ENCODE assay signal across 11 cellular contexts in genomic region chr1:14946567-14947285, GRCh38.
DNase-seq lines count a peak whose midpoint lies in the region; FAIRE-seq and TF ChIP-seq lines count a peak whose summit lies in the region.
"Had no signal": no experiment of that assay in that cellular context is flagged by ENCODE, and none has a peak within 500 bp of the region (broad histone marks: within the 10 kb centered on the region; RNA-seq: fewer than 3 reads in every experiment).

No MANE protein-coding gene starts in this region.

- FAIRE-seq in keratinocyte (lab: Jason Lieb, UNC) = peak; percentile 94

- no peak overlapping the region for H3K4me3 Mint-ChIP-seq in MCF 10A (ENCODE audit: unreplicated experiment)
- H3K4me3 Mint-ChIP-seq in activated CD4-positive, alpha-beta memory T cell treated with anti-CD3 and anti-CD28 coated beads for 36 hours = no peak overlapping the region
- no peak overlapping the region for H3K4me3 Mint-ChIP-seq in activated naive CD4-positive, alpha-beta T cell treated with anti-CD3 and anti-CD28 coated beads, Interleukin-2, amount 10 ng/mL, durations not matched to agents 7 days and 5 days
- H3K4me3 Mint-ChIP-seq in activated naive CD4-positive, alpha-beta T cell treated with anti-CD3 and anti-CD28 coated beads for 36 hours = no peak overlapping the region

- TF ChIP-seq POLR2A in stomach (IDR thresholded peaks at IDR 0.05) = no peak

- H4K20me1 ChIP-seq in keratinocyte (ENCODE audit: control insufficient read depth, extremely low read depth, insufficient read depth, low read length) = no peaks in the 10 kb centered on the region

- H3K4me3 ChIP-seq in HEK293 (ENCODE audit: low read depth, low read length) (no peak overlapping the region), keratinocyte (ENCODE audit: control insufficient read depth in 2 of 3, extremely low read depth in 1 of 3, insufficient read depth in 2 of 3, low read depth in 1 of 3, low read length in 3 of 3) (peak overlapping the region; percentile 13 to 46 (median 37)), stomach (no peak overlapping the region)

- H3K27me3 ChIP-seq in keratinocyte (ENCODE audit: control insufficient read depth, extremely low read depth, insufficient read depth, low read length) (no peaks in the 10 kb centered on the region), stomach (no peaks in the 10 kb centered on the region)

- H3K27ac ChIP-seq in HEK293 (ENCODE audit: extremely low read depth, low read depth, low read length) (no peak overlapping the region), keratinocyte (ENCODE audit: control insufficient read depth, insufficient read depth, low read length) (peak overlapping the region; percentile 79), stomach (peak overlapping the region; percentile 7 to 83 (median 72))

- intact Hi-C loops in MCF 10A (cut with micrococcal nuclease) (no loop called here), stomach (cut with DNase I; ENCODE audit: low total_unique reads) (no loop called here)
- intact Hi-C loops in activated CD4-positive, alpha-beta memory T cell treated with anti-CD3 and anti-CD28 coated beads for 36 hours (cut with micrococcal nuclease) = no loop called here
- intact Hi-C loops in activated naive CD4-positive, alpha-beta T cell treated with anti-CD3 and anti-CD28 coated beads for 36 hours (cut with micrococcal nuclease) = no loop called here

- H3K36me3 Mint-ChIP-seq in MCF 10A (ENCODE audit: insufficient read depth, unreplicated experiment) = no peaks in the 10 kb centered on the region
- H3K36me3 Mint-ChIP-seq in activated CD4-positive, alpha-beta memory T cell treated with anti-CD3 and anti-CD28 coated beads for 36 hours = no peaks in the 10 kb centered on the region
- H3K36me3 Mint-ChIP-seq in activated naive CD4-positive, alpha-beta T cell treated with anti-CD3 and anti-CD28 coated beads, Interleukin-2, amount 10 ng/mL, durations not matched to agents 7 days and 5 days = no peaks in the 10 kb centered on the region
- H3K36me3 Mint-ChIP-seq in activated naive CD4-positive, alpha-beta T cell treated with anti-CD3 and anti-CD28 coated beads for 36 hours (ENCODE audit: low read depth) = no peaks in the 10 kb centered on the region

- H3K27ac Mint-ChIP-seq in MCF 10A (ENCODE audit: low read depth, unreplicated experiment) = no peak overlapping the region
- H3K27ac Mint-ChIP-seq in activated CD4-positive, alpha-beta memory T cell treated with anti-CD3 and anti-CD28 coated beads for 36 hours = no peak overlapping the region
- H3K27ac Mint-ChIP-seq in activated naive CD4-positive, alpha-beta T cell treated with anti-CD3 and anti-CD28 coated beads, Interleukin-2, amount 10 ng/mL, durations not matched to agents 7 days and 5 days = no peak overlapping the region
- H3K27ac Mint-ChIP-seq in activated naive CD4-positive, alpha-beta T cell treated with anti-CD3 and anti-CD28 coated beads for 36 hours = no peak overlapping the region

- peak overlapping the region; percentile 78 for H2AFZ ChIP-seq in keratinocyte (ENCODE audit: control insufficient read depth, low read length)

- H3K4me1 Mint-ChIP-seq in MCF 10A (ENCODE audit: insufficient read depth, unreplicated experiment) = no peaks in the 10 kb centered on the region
- H3K4me1 Mint-ChIP-seq in activated CD4-positive, alpha-beta memory T cell treated with anti-CD3 and anti-CD28 coated beads for 36 hours (ENCODE audit: low read depth) = no peaks in the 10 kb centered on the region
- H3K4me1 Mint-ChIP-seq in activated naive CD4-positive, alpha-beta T cell treated with anti-CD3 and anti-CD28 coated beads, Interleukin-2, amount 10 ng/mL, durations not matched to agents 7 days and 5 days = no peaks in the 10 kb centered on the region
- H3K4me1 Mint-ChIP-seq in activated naive CD4-positive, alpha-beta T cell treated with anti-CD3 and anti-CD28 coated beads for 36 hours (ENCODE audit: low read depth) = no peaks in the 10 kb centered on the region

- peak overlapping the region; percentile 77 for H3K4me2 ChIP-seq in keratinocyte (ENCODE audit: control insufficient read depth, extremely low read depth, insufficient read depth, low read depth, low read length)

- H3K36me3 ChIP-seq in HEK293 (ENCODE audit: control insufficient read depth in 2 of 2, insufficient read depth in 1 of 2, low read length in 2 of 2) (no peaks in the 10 kb centered on the region), keratinocyte (ENCODE audit: control insufficient read depth in 2 of 2, extremely low read depth in 1 of 2, insufficient read depth in 2 of 2, low read length in 2 of 2) (peaks cover 0 to 3% of the 10 kb centered on the region in 2 experiments), stomach (no peaks in the 10 kb centered on the region)

- CTCF ChIA-PET in HEK293 (lab: Yijun Ruan, JAX) = interaction anchor here (0.6 to 1.2 kb wide), 4 partner anchors 42 to 81 kb away, joined by 3 to 4 read pairs (median 4); no protein-coding TSS in a partner anchor
- CTCF ChIA-PET in MCF 10A (lab: Yijun Ruan, JAX) = no interaction called here
- CTCF ChIA-PET in activated CD4-positive, alpha-beta memory T cell treated with anti-CD3 and anti-CD28 coated beads for 36 hours (lab: Charles Lee) = no interaction called here
- CTCF ChIA-PET in activated naive CD4-positive, alpha-beta T cell treated with anti-CD3 and anti-CD28 coated beads, Interleukin-2, amount 10 ng/mL, durations not matched to agents 7 days and 5 days (lab: Charles Lee) = no interaction called here
- CTCF ChIA-PET in activated naive CD4-positive, alpha-beta T cell treated with anti-CD3 and anti-CD28 coated beads for 36 hours (lab: Charles Lee) = no interaction called here

- peaks cover 34% of the 10 kb centered on the region for H3K79me2 ChIP-seq in keratinocyte (ENCODE audit: control insufficient read depth, insufficient read depth, low read length)

- no peaks in the 10 kb centered on the region for H3K4me1 ChIP-seq in HEK293 (ENCODE audit: control insufficient read depth, insufficient read depth, low read length)
- peaks cover 29% of the 10 kb centered on the region for H3K4me1 ChIP-seq in keratinocyte (ENCODE audit: control insufficient read depth, extremely low read depth, insufficient read depth, low read length)
- H3K4me1 ChIP-seq in stomach = peaks cover 8 to 52% (median 29%) of the 10 kb centered on the region in 4 donors

- no TSS peak for BruUV-seq in MCF 10A (replicated peaks; lab: Mats Ljungman, UMichigan)

- WGBS in stomach, 5 donors = 55 to 66% (median 61%) methylated on average over 18 to 19 of the region's 19 CpGs

- POLR2A ChIA-PET in HEK293 (lab: Yijun Ruan, JAX) = no interaction called here
- POLR2A ChIA-PET in MCF 10A (lab: Yijun Ruan, JAX) = no interaction called here
- POLR2A ChIA-PET in activated CD4-positive, alpha-beta memory T cell treated with anti-CD3 and anti-CD28 coated beads for 36 hours (lab: Charles Lee) = no interaction called here

- H3K9me3 Mint-ChIP-seq in MCF 10A (ENCODE audit: unreplicated experiment) = no peaks in the 10 kb centered on the region
- no peaks in the 10 kb centered on the region for H3K9me3 Mint-ChIP-seq in activated CD4-positive, alpha-beta memory T cell treated with anti-CD3 and anti-CD28 coated beads for 36 hours
- H3K9me3 Mint-ChIP-seq in activated naive CD4-positive, alpha-beta T cell treated with anti-CD3 and anti-CD28 coated beads, Interleukin-2, amount 10 ng/mL, durations not matched to agents 7 days and 5 days = no peaks in the 10 kb centered on the region
- H3K9me3 Mint-ChIP-seq in activated naive CD4-positive, alpha-beta T cell treated with anti-CD3 and anti-CD28 coated beads for 36 hours = no peaks in the 10 kb centered on the region

- no peak for TF ChIP-seq CTCF in HEK293 (tag by site-specific recombination; IDR thresholded peaks at IDR 0.05)
- no peak for TF ChIP-seq CTCF in MCF 10A (IDR thresholded peaks at IDR 0.05; ENCODE audit: unreplicated experiment)
- TF ChIP-seq CTCF in keratinocyte (optimal IDR thresholded peaks at IDR 0.05 in 1 of 3, IDR thresholded peaks at IDR 0.05 in 1 of 3, conservative IDR thresholded peaks at IDR 0.05 in 1 of 3; ENCODE audit: extremely low read depth in 1 of 3, insufficient read depth in 2 of 3, low read length in 3 of 3) = no peak
- TF ChIP-seq CTCF in stomach (IDR thresholded peaks at IDR 0.05) = no peak

- no peaks in the 10 kb centered on the region for H3K9me3 ChIP-seq in HEK293 (ENCODE audit: control insufficient read depth, insufficient read depth, low read depth, low read length)
- no peaks in the 10 kb centered on the region for H3K9me3 ChIP-seq in keratinocyte (ENCODE audit: control insufficient read depth, low read depth, low read length)
- no peaks in the 10 kb centered on the region for H3K9me3 ChIP-seq in stomach

- dilution Hi-C loops in keratinocyte (cut with MboI; ENCODE audit: extremely low pct_ligation_motif_present, low sequenced_read_pairs) = no loop called here

- H3K9ac ChIP-seq in keratinocyte (ENCODE audit: control insufficient read depth, extremely low read depth, insufficient read depth, low read length) = peak overlapping the region; percentile 49

- no peaks in the 10 kb centered on the region for H3K27me3 Mint-ChIP-seq in MCF 10A (ENCODE audit: insufficient read depth, unreplicated experiment)
- no peaks in the 10 kb centered on the region for H3K27me3 Mint-ChIP-seq in activated CD4-positive, alpha-beta memory T cell treated with anti-CD3 and anti-CD28 coated beads for 36 hours
- peaks cover 8% of the 10 kb centered on the region for H3K27me3 Mint-ChIP-seq in activated naive CD4-positive, alpha-beta T cell treated with anti-CD3 and anti-CD28 coated beads, Interleukin-2, amount 10 ng/mL, durations not matched to agents 7 days and 5 days
- H3K27me3 Mint-ChIP-seq in activated naive CD4-positive, alpha-beta T cell treated with anti-CD3 and anti-CD28 coated beads for 36 hours (ENCODE audit: low read depth) = peaks cover 2% of the 10 kb centered on the region

- DNase-seq in MCF 10A (ENCODE audit: unreplicated experiment) = peak; percentile 18
- no peak for DNase-seq in keratinocyte (ENCODE audit: low read depth, low spot score)
- peak; percentile 47 for DNase-seq in stomach
- DNase-seq in activated CD4-positive, alpha-beta memory T cell treated with anti-CD3 and anti-CD28 coated beads for 36 hours = no peak
- no peak for DNase-seq in activated naive CD4-positive, alpha-beta T cell treated with anti-CD3 and anti-CD28 coated beads, Interleukin-2, amount 10 ng/mL, durations not matched to agents 7 days and 5 days
- DNase-seq in activated naive CD4-positive, alpha-beta T cell treated with anti-CD3 and anti-CD28 coated beads for 36 hours = no peak
- DNase-seq in COLO668 (lab: John Stamatoyannopoulos, UW; ENCODE audit: unreplicated experiment) = no peak
- DNase-seq: activated T-cell treated with anti-CD3 and anti-CD28 coated beads, Interleukin-2, amount 50 U/mL, for 48 hours; retina; stimulated activated naive CD8-positive, alpha-beta T cell treated with anti-CD3 and anti-CD28 coated beads, Interleukin-15, Interleukin-2, amounts not matched to agents 100 U/mL and 50 U/mL, for 24 hours had no signal

- no peak for TF ChIP-seq EP300 in stomach (IDR thresholded peaks at IDR 0.05)

- peaks cover 6% of the 10 kb centered on the region for H3K9me1 ChIP-seq in keratinocyte (ENCODE audit: control insufficient read depth, extremely low read depth, insufficient read depth, low read length)

TF ChIP-seq in HEK293, 187 proteins besides CTCF, POLR2A, EP300 and RAD21 (continues in another document):
- TF ChIP-seq ZNF654 (tag by site-specific recombination; IDR thresholded peaks at IDR 0.05; ENCODE audit: low read depth) (no peak), ZNF768 (tag by site-specific recombination; IDR thresholded peaks at IDR 0.05) (no peak)

Comparison
In these comparisons a context has a peak if more than half of its experiments do, and no peak if none do; other contexts are left out.
1. H3K4me3 ChIP-seq: peak in keratinocyte (3 of 3); none in HEK293 (single experiment) and stomach (0 of 4).
2. DNase-seq: peak in MCF 10A (single experiment) and stomach (single experiment); none in keratinocyte (single experiment), activated CD4-positive, alpha-beta memory T cell treated with anti-CD3 and anti-CD28 coated beads for 36 hours (single experiment), activated naive CD4-positive, alpha-beta T cell treated with anti-CD3 and anti-CD28 coated beads, Interleukin-2, amount 10 ng/mL, durations not matched to agents 7 days and 5 days (single experiment), activated naive CD4-positive, alpha-beta T cell treated with anti-CD3 and anti-CD28 coated beads for 36 hours (single experiment) and COLO668 (single experiment).